27 cellular contexts compared by ENCODE assay signal in genomic region chr3:56900801-56901200, GRCh38.
"Had no signal": no experiment of that assay in that cellular context is flagged by ENCODE, and none has a peak within 500 bp of the region (broad histone marks: within the 10 kb centered on the region; RNA-seq: fewer than 3 reads in every experiment).

No MANE protein-coding gene starts in this region.

- H3K27ac ChIP-seq: neutrophil, pancreas, prostate gland, right atrium auricular region, right lobe of liver, sigmoid colon, stomach, thoracic aorta, thyroid gland, tibial nerve, uterus had no signal

- H3K36me3 Mint-ChIP-seq: naive B cell; natural killer cell treated with Interleukin-12 subunit alpha and Interleukin-12 subunit beta and Interleukin-15 and Interleukin-18, amount 100 ng/mL, for 72 hours; stimulated activated effector memory CD8-positive, alpha-beta T cell treated with anti-CD3 and anti-CD28 coated beads, Interleukin-12 subunit alpha, Interleukin-12 subunit beta, amount 100 ng/mL, for 72 hours; stimulated activated naive B cell treated with anti-CD40 and anti-IgM and Interleukin-4, amounts not matched to agents 10 μg/mL and 1 μg/mL and 100 μg/mL, for 72 hours had no signal

- H3K27ac Mint-ChIP-seq: naive B cell; natural killer cell treated with Interleukin-12 subunit alpha and Interleukin-12 subunit beta and Interleukin-15 and Interleukin-18, amount 100 ng/mL, for 72 hours; nephron progenitor cell; stimulated activated effector memory CD8-positive, alpha-beta T cell treated with anti-CD3 and anti-CD28 coated beads, Interleukin-12 subunit alpha, Interleukin-12 subunit beta, amount 100 ng/mL, for 72 hours; stimulated activated naive B cell treated with anti-CD40 and anti-IgM and Interleukin-4, amounts not matched to agents 10 μg/mL and 1 μg/mL and 100 μg/mL, for 72 hours had no signal

- H3K9me3 Mint-ChIP-seq: naive B cell; naive thymus-derived CD8-positive, alpha-beta T cell; natural killer cell treated with Interleukin-12 subunit alpha and Interleukin-12 subunit beta and Interleukin-15 and Interleukin-18, amount 100 ng/mL, for 72 hours; nephron progenitor cell; neural crest cell; stimulated activated effector memory CD8-positive, alpha-beta T cell treated with anti-CD3 and anti-CD28 coated beads, Interleukin-12 subunit alpha, Interleukin-12 subunit beta, amount 100 ng/mL, for 72 hours; stimulated activated naive B cell treated with anti-CD40 and anti-IgM and Interleukin-4, amounts not matched to agents 10 μg/mL and 1 μg/mL and 100 μg/mL, for 72 hours had no signal

- DNase-seq: naive B cell; naive thymus-derived CD8-positive, alpha-beta T cell; nephron progenitor cell; nucleus accumbens; pancreas; retina; right lobe of liver; sigmoid colon; small intestine; stimulated activated CD4-positive, alpha-beta T cell treated with anti-CD3 and anti-CD28 coated beads, Interleukin-15, amount 100 ng/mL, for 24 hours; stimulated activated CD4-positive, alpha-beta T cell treated with anti-CD3 and anti-CD28 coated beads, Interleukin-2, amount 100 ng/mL, for 24 hours; stimulated activated CD4-positive, alpha-beta T cell treated with anti-CD3 and anti-CD28 coated beads, Interleukin-2, amount 100 ng/mL, for 48 hours; stimulated activated CD4-positive, alpha-beta T cell treated with anti-CD3 and anti-CD28 coated beads, Interleukin-4, amount 100 ng/mL, for 24 hours; stimulated activated naive B cell treated with anti-CD40 and anti-IgM and Interleukin-4, amounts not matched to agents 10 μg/mL and 1 μg/mL and 100 μg/mL, for 72 hours; stimulated activated naive CD4-positive, alpha-beta T cell treated with Interleukin-2 at 50 U/mL for 16 hours; stomach; thyroid gland; upper lobe of left lung; uterus had no signal

- H3K4me1 ChIP-seq: pancreas, prostate gland, right atrium auricular region, right lobe of liver, tibial nerve, uterus had no signal

- ATAC-seq: naive thymus-derived CD8-positive, alpha-beta T cell; natural killer cell treated with Interleukin-12 subunit alpha and Interleukin-12 subunit beta and Interleukin-15 and Interleukin-18, amount 100 ng/mL, for 72 hours; pancreas; right lobe of liver; stimulated activated effector memory CD8-positive, alpha-beta T cell treated with anti-CD3 and anti-CD28 coated beads, Interleukin-12 subunit alpha, Interleukin-12 subunit beta, amount 100 ng/mL, for 72 hours; stimulated activated naive B cell treated with anti-CD40 and anti-IgM and Interleukin-4, amounts not matched to agents 10 μg/mL and 1 μg/mL and 100 μg/mL, for 72 hours had no signal

- H3K36me3 ChIP-seq: neutrophil, pancreas, prostate gland, right atrium auricular region, right lobe of liver, sigmoid colon, stomach, thoracic aorta, thyroid gland, tibial nerve, upper lobe of left lung, uterus had no signal

- H3K27me3 Mint-ChIP-seq: naive B cell; naive thymus-derived CD8-positive, alpha-beta T cell; natural killer cell treated with Interleukin-12 subunit alpha and Interleukin-12 subunit beta and Interleukin-15 and Interleukin-18, amount 100 ng/mL, for 72 hours; stimulated activated naive B cell treated with anti-CD40 and anti-IgM and Interleukin-4, amounts not matched to agents 10 μg/mL and 1 μg/mL and 100 μg/mL, for 72 hours had no signal

- H3K27me3 ChIP-seq: neutrophil, pancreas, right atrium auricular region, right lobe of liver, sigmoid colon, stomach, thyroid gland, tibial nerve, upper lobe of left lung, uterus had no signal

- H3K9me3 ChIP-seq: neutrophil, pancreas, prostate gland, right atrium auricular region, right lobe of liver, sigmoid colon, stomach, thoracic aorta, thyroid gland, tibial nerve, upper lobe of left lung, uterus had no signal

- H3K4me3 Mint-ChIP-seq: naive B cell; naive thymus-derived CD8-positive, alpha-beta T cell; natural killer cell treated with Interleukin-12 subunit alpha and Interleukin-12 subunit beta and Interleukin-15 and Interleukin-18, amount 100 ng/mL, for 72 hours; nephron progenitor cell; neural crest cell; stimulated activated effector memory CD8-positive, alpha-beta T cell treated with anti-CD3 and anti-CD28 coated beads, Interleukin-12 subunit alpha, Interleukin-12 subunit beta, amount 100 ng/mL, for 72 hours; stimulated activated naive B cell treated with anti-CD40 and anti-IgM and Interleukin-4, amounts not matched to agents 10 μg/mL and 1 μg/mL and 100 μg/mL, for 72 hours had no signal

- H3K4me3 ChIP-seq: pancreas, prostate gland, right atrium auricular region, right lobe of liver, sigmoid colon, stomach, thoracic aorta, thyroid gland, tibial nerve, upper lobe of left lung, uterus had no signal
